5 cellular contexts compared by ENCODE assay signal in the genomic region with DNA sequence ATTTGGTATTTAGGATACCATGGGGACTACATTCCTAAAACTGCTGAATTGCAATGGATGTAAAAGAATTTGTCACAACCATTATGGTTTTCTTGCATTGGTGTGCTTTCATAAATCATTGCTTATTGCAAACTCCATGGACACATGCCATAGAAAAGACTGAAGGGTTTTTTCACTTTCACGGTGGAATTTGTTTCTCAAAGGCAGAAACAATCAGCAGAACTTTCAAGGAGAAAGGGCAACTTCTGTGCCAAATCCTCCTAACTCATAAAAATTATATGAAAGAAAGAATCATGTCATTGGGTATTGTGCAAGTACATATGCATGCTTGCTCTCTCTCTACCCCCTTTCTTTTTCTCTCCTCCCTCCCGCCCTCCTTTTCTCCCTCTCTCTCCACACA.
"Had no signal": no experiment of that assay in that cellular context is flagged by ENCODE, and none has a peak within 500 bp of the region (broad histone marks: within the 10 kb centered on the region; RNA-seq: fewer than 3 reads in every experiment).

No MANE protein-coding gene starts in this region.

- H3K4me3 ChIP-seq: GM23248, K562 had no signal

- DNase-seq: GOT3, H7, HCEC 1CT had no signal

- H3K9ac ChIP-seq: GM23248 had no signal
